In the genomic region with DNA sequence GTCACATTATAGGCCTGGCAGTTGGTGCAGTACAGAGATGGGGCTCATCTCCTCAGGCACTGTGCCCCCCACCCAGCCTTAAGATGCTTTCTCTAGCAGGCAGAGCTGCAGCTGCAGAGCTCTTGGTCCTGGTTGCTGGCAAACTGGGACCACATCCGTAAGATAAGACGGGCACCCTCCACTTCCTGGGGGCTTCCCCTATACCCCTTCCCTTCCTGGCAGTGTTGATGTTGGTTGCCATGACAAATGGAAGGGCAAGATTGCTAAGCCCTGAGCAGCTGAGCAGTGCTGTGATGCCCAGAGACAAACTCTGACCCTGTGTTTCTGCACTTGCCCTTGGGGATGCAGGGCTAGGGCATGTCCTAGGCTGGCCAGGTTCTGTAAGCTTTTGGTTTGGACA, we compare ENCODE assay signal across 9 cellular contexts.
DNase-seq lines count a peak whose midpoint lies in the region; ATAC-seq and TF ChIP-seq lines count a peak whose summit lies in the region.
"Had no signal": no experiment of that assay in that cellular context is flagged by ENCODE, and none has a peak within 500 bp of the region (broad histone marks: within the 10 kb centered on the region; RNA-seq: fewer than 3 reads in every experiment).

No MANE protein-coding gene starts in this region.

- no peak for ATAC-seq in heart right ventricle
- no peak for ATAC-seq in left cardiac atrium
- ATAC-seq in memory B cell (ENCODE audit: low read depth) = peak; percentile 23
- ATAC-seq in upper lobe of left lung (ENCODE audit: low FRiP score in 2 of 2) = no peak
- ATAC-seq in sciatic nerve = no peak

- H3K4me1 ChIP-seq in heart right ventricle (peaks cover 0 to 88% (median 54%) of the 10 kb centered on the region in 9 donors), upper lobe of left lung (peaks cover 38 to 49% (median 41%) of the 10 kb centered on the region in 4 donors)

- no peaks in the 10 kb centered on the region for H3K9me3 Mint-ChIP-seq in memory B cell

- intact Hi-C loops in heart right ventricle (cut with DNase I) = loop anchor here in 7 of 10 donors (5.0 to 10.0 kb wide), 5 partner anchors 74 to 131 kb away; a partner anchor contains a TSS
- intact Hi-C loops in left cardiac atrium (cut with DNase I) = loop anchor here in 1 of 2 donors (10.0 kb wide), 1 partner anchor 131 kb away; a partner anchor contains a TSS
- intact Hi-C loops in sciatic nerve (cut with DNase I) = no loop called here

- H3K27me3 ChIP-seq in heart right ventricle = no peaks in the 10 kb centered on the region
- H3K27me3 ChIP-seq in upper lobe of left lung = no peaks in the 10 kb centered on the region

- H3K27ac Mint-ChIP-seq in memory B cell = peak overlapping the region; percentile 95

- H3K27me3 Mint-ChIP-seq in memory B cell = no peaks in the 10 kb centered on the region

- H3K9me3 ChIP-seq in heart right ventricle (no peaks in the 10 kb centered on the region), upper lobe of left lung (no peaks in the 10 kb centered on the region)

- no peak for DNase-seq in heart right ventricle
- DNase-seq in left cardiac atrium = no peak
- peak; percentile 20 for DNase-seq in activated T-cell treated with anti-CD3 and anti-CD28 coated beads for 48 hours (ENCODE audit: low read depth)
- DNase-seq in memory B cell (ENCODE audit: low spot score in 2 of 2) = peak in 1 of 2 donors; percentile 24
- no peak for DNase-seq in upper lobe of left lung
- DNase-seq in cerebellar nuclear complex (lab: John Stamatoyannopoulos, UW) = no peak
- no peak for DNase-seq in sciatic nerve (ENCODE audit: low spot score)
- no peak for DNase-seq in NCI-H128 (lab: John Stamatoyannopoulos, UW; ENCODE audit: unreplicated experiment)
- DNase-seq: NCI-H1694 had no signal

- TF ChIP-seq EP300 in upper lobe of left lung (IDR thresholded peaks at IDR 0.05) = no peak

- peak overlapping the region in 9 of 10 donors; percentile 33 to 90 (median 74) for H3K27ac ChIP-seq in heart right ventricle
- peak overlapping the region in 3 of 4 donors; percentile 45 to 71 (median 46) for H3K27ac ChIP-seq in upper lobe of left lung

- H3K36me3 ChIP-seq in heart right ventricle (peaks cover 0 to 37% (median 0%) of the 10 kb centered on the region in 9 donors), upper lobe of left lung (no peaks in the 10 kb centered on the region)

- 77 to 83% methylated on average over 2 of the region's 2 CpGs for WGBS in heart right ventricle, 2 donors
- WGBS in upper lobe of left lung, 2 donors = 31 to 80% methylated on average over 2 of the region's 2 CpGs

- H3K4me3 ChIP-seq in heart right ventricle (no peak overlapping the region), upper lobe of left lung (no peak overlapping the region)

- no peaks in the 10 kb centered on the region for H3K36me3 Mint-ChIP-seq in memory B cell

- H3K4me1 Mint-ChIP-seq in memory B cell = peaks cover 43% of the 10 kb centered on the region

- TF ChIP-seq POLR2A in upper lobe of left lung (IDR thresholded peaks at IDR 0.05) = no peak

- peak overlapping the region; percentile 65 for H3K4me3 Mint-ChIP-seq in memory B cell

- no peak for TF ChIP-seq CTCF in heart right ventricle (IDR thresholded peaks at IDR 0.05)
- TF ChIP-seq CTCF in upper lobe of left lung (IDR thresholded peaks at IDR 0.05) = no peak
